Comparison of ENCODE assay signal across 10 cellular contexts in the genomic region with DNA sequence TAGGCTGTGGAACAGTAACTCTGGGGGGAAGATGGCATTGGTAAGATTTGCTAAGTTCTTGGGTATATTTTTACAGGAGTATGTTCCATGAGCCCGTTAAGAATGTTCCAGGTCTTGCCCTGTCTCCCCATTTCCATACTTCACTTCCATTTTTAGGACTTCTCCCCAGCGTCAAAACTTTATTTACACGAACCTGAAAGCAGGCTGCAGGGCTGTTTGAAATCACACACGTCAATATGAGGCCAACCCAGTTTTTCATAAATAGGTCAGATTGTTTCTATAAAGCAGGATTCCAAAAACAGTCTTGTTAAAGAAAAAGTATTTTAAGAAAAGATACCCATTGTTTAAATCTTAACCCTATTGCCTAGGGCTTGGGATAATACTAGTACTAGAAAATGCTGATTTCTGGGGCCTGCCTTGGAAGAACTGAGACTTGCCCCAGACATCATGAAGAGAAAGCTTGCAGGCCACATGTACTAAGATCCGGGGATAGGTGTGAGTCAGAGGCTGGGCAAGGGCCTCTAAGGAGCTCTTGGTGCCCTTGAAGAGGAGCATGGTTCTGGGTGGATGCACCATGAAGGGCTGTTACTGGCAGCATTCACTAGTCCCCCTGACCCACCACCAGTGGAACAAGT. TPM values are rescaled to one million over a fixed set of nuclear protein-coding genes. Genes with fewer than 3 reads are reported as not detected.
DNase-seq lines count a peak whose midpoint lies in the region; ATAC-seq and TF ChIP-seq lines count a peak whose summit lies in the region.
"Had no signal": no experiment of that assay in that cellular context is flagged by ENCODE, and none has a peak within 500 bp of the region (broad histone marks: within the 10 kb centered on the region; RNA-seq: fewer than 3 reads in every experiment).

No MANE protein-coding gene starts in this region.

- TF ChIP-seq CTCF in MCF 10A (IDR thresholded peaks at IDR 0.05; ENCODE audit: unreplicated experiment) (no peak), breast epithelium (IDR thresholded peaks at IDR 0.05) (no peak), uterus (IDR thresholded peaks at IDR 0.05) (no peak)

- H3K4me3 Mint-ChIP-seq in MCF 10A (ENCODE audit: unreplicated experiment) (no peak overlapping the region), T-helper 17 cell (no peak overlapping the region)
- H3K4me3 Mint-ChIP-seq in activated T-cell treated with anti-CD3 and anti-CD28 coated beads, Interleukin-2, amount 50 U/mL, for 24 hours: no peak overlapping the region

- intact Hi-C loops in MCF 10A (cut with micrococcal nuclease) (no loop called here), breast epithelium (cut with DNase I; ENCODE audit: low total_unique reads) (loop anchor here (5.0 kb wide), 1 partner anchor 980 kb away; no protein-coding TSS in a partner anchor), uterus (cut with DNase I; ENCODE audit: low total_unique reads) (no loop called here)

- peaks cover 0 to 8% of the 10 kb centered on the region in 2 donors for H3K9me3 ChIP-seq in breast epithelium
- no peaks in the 10 kb centered on the region for H3K9me3 ChIP-seq in uterus
- no peaks in the 10 kb centered on the region for H3K9me3 ChIP-seq in T-helper 17 cell (ENCODE audit: control insufficient read depth, low read length, poor library complexity, severe bottlenecking)

- no peaks in the 10 kb centered on the region for H3K27me3 ChIP-seq in breast epithelium
- H3K27me3 ChIP-seq in uterus: no peaks in the 10 kb centered on the region

- ATAC-seq in T-helper 17 cell: no peak

- H3K36me3 Mint-ChIP-seq in MCF 10A (ENCODE audit: insufficient read depth, unreplicated experiment) (no peaks in the 10 kb centered on the region), T-helper 17 cell (ENCODE audit: low read depth) (peaks cover 2% of the 10 kb centered on the region)
- H3K36me3 Mint-ChIP-seq in activated T-cell treated with anti-CD3 and anti-CD28 coated beads, Interleukin-2, amount 50 U/mL, for 24 hours (ENCODE audit: low read depth): no peaks in the 10 kb centered on the region

- peaks cover 57% of the 10 kb centered on the region for H3K4me1 Mint-ChIP-seq in MCF 10A (ENCODE audit: insufficient read depth, unreplicated experiment)
- peaks cover 4% of the 10 kb centered on the region for H3K4me1 Mint-ChIP-seq in activated T-cell treated with anti-CD3 and anti-CD28 coated beads, Interleukin-2, amount 50 U/mL, for 24 hours (ENCODE audit: low read depth)
- H3K4me1 Mint-ChIP-seq in T-helper 17 cell: peaks cover 8% of the 10 kb centered on the region

- POLR2A ChIA-PET in MCF 10A (lab: Yijun Ruan, JAX): interaction anchor here (0.7 to 4.6 kb wide), 7 partner anchors 8 to 48 kb away, joined by 3 to 26 read pairs (median 7); no protein-coding TSS in a partner anchor

- DNase-seq in MCF 10A (ENCODE audit: unreplicated experiment) (peak; percentile 65), breast epithelium (ENCODE audit: low spot score in 2 of 2) (no peak), NAMALWA (ENCODE audit: low spot score) (peak; percentile 51), fibroblast of peridontal ligament (ENCODE audit: extremely low read depth) (peak; percentile 45), uterus (no peak), T-helper 17 cell (no peak), NCI-H2196 treated with DMSO at 0.1 percent for 48 hours (lab: John Stamatoyannopoulos, UW; ENCODE audit: unreplicated experiment) (no peak)
- DNase-seq in activated T-cell treated with anti-CD3 and anti-CD28 coated beads, Interleukin-2, amount 50 U/mL, for 24 hours: no peak
- DNase-seq: GOT3, small intestine had no signal

- CTCF ChIA-PET in MCF 10A (lab: Yijun Ruan, JAX): interaction anchor here (1.3 kb wide), 1 partner anchor 11 kb away, joined by 3 read pairs; no protein-coding TSS in a partner anchor

- no peak overlapping the region for H3K4me3 ChIP-seq in breast epithelium
- H3K4me3 ChIP-seq in uterus: no peak overlapping the region

- H3K27me3 Mint-ChIP-seq in MCF 10A (ENCODE audit: insufficient read depth, unreplicated experiment) (no peaks in the 10 kb centered on the region), T-helper 17 cell (peaks cover 34% of the 10 kb centered on the region)
- peaks cover 5% of the 10 kb centered on the region for H3K27me3 Mint-ChIP-seq in activated T-cell treated with anti-CD3 and anti-CD28 coated beads, Interleukin-2, amount 50 U/mL, for 24 hours

- H3K27ac Mint-ChIP-seq in MCF 10A (ENCODE audit: low read depth, unreplicated experiment) (peak overlapping the region; percentile 63), T-helper 17 cell (no peak overlapping the region)
- no peak overlapping the region for H3K27ac Mint-ChIP-seq in activated T-cell treated with anti-CD3 and anti-CD28 coated beads, Interleukin-2, amount 50 U/mL, for 24 hours

- BruUV-seq in MCF 10A (replicated peaks; lab: Mats Ljungman, UMichigan): no TSS peak

- H3K9me3 Mint-ChIP-seq in MCF 10A (ENCODE audit: unreplicated experiment): peaks cover 9% of the 10 kb centered on the region
- H3K9me3 Mint-ChIP-seq in activated T-cell treated with anti-CD3 and anti-CD28 coated beads, Interleukin-2, amount 50 U/mL, for 24 hours: peaks cover 4% of the 10 kb centered on the region

- no peak for TF ChIP-seq POLR2A in breast epithelium (IDR thresholded peaks at IDR 0.05)
- no peak for TF ChIP-seq POLR2A in uterus (IDR thresholded peaks at IDR 0.05)

- H3K36me3 ChIP-seq in breast epithelium: no peaks in the 10 kb centered on the region
- no peaks in the 10 kb centered on the region for H3K36me3 ChIP-seq in uterus

- H3K27ac ChIP-seq in breast epithelium: no peak overlapping the region
- H3K27ac ChIP-seq in uterus: peak overlapping the region; percentile 26 to 57

- peaks cover 0 to 4% of the 10 kb centered on the region in 2 donors for H3K4me1 ChIP-seq in breast epithelium
- peaks cover 5 to 16% of the 10 kb centered on the region in 2 donors for H3K4me1 ChIP-seq in uterus

RNA-seq across cellular contexts. Expression of a gene that starts 24.2 kb away (rescaled TPM):
- total RNA-seq in MCF 10A (2022) (134 and 136 TPM in 2 replicates), breast epithelium (100 to 1,000 TPM; 191 to 209 (median 193) TPM), uterus (100 to 1,000 TPM in 3 of 4 donors, 10 to 100 TPM in 1; 93.5 to 234 (median 207) TPM), T-helper 17 cell (10 to 100 TPM; 19.3 to 19.5 TPM)

Comparison
In these comparisons a context has a peak if more than half of its experiments do, and no peak if none do; other contexts are left out.
1. DNase-seq: peak in MCF 10A (single experiment), NAMALWA (single experiment) and fibroblast of peridontal ligament (single experiment); none in breast epithelium (0 of 2), uterus (0 of 2), activated T-cell treated with anti-CD3 and anti-CD28 coated beads, Interleukin-2, amount 50 U/mL, for 24 hours (single experiment), T-helper 17 cell (0 of 3) and NCI-H2196 treated with DMSO at 0.1 percent for 48 hours (single experiment).
2. H3K27ac ChIP-seq: peak in uterus (2 of 2); none in breast epithelium (0 of 2).